ENCODE assay signal across 1 cellular context in the genomic region with DNA sequence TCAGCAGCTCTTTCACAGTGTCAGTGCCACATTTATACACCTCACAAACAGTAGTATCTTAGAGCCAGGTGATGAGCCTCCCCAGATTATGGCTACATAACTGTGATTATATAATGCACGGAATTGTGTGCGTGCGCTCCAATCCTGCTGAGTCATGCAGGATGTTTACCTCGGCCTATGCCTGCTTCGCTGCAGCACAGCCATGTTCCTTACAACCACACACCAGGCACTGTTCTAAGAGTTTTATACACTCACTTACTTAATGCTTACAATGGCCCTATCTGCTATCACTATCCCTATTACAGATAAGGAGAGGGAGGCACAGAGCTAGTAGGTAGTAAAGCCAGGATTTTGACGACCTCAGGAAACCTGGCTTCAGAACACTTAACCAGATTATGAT.
TF ChIP-seq lines count a peak whose summit lies in the region.

No MANE protein-coding gene starts in this region.

TF ChIP-seq in K562, 482 proteins besides CTCF, POLR2A, EP300 and RAD21 (continued from another document and continues in another):
- TF ChIP-seq, protein P1, sequence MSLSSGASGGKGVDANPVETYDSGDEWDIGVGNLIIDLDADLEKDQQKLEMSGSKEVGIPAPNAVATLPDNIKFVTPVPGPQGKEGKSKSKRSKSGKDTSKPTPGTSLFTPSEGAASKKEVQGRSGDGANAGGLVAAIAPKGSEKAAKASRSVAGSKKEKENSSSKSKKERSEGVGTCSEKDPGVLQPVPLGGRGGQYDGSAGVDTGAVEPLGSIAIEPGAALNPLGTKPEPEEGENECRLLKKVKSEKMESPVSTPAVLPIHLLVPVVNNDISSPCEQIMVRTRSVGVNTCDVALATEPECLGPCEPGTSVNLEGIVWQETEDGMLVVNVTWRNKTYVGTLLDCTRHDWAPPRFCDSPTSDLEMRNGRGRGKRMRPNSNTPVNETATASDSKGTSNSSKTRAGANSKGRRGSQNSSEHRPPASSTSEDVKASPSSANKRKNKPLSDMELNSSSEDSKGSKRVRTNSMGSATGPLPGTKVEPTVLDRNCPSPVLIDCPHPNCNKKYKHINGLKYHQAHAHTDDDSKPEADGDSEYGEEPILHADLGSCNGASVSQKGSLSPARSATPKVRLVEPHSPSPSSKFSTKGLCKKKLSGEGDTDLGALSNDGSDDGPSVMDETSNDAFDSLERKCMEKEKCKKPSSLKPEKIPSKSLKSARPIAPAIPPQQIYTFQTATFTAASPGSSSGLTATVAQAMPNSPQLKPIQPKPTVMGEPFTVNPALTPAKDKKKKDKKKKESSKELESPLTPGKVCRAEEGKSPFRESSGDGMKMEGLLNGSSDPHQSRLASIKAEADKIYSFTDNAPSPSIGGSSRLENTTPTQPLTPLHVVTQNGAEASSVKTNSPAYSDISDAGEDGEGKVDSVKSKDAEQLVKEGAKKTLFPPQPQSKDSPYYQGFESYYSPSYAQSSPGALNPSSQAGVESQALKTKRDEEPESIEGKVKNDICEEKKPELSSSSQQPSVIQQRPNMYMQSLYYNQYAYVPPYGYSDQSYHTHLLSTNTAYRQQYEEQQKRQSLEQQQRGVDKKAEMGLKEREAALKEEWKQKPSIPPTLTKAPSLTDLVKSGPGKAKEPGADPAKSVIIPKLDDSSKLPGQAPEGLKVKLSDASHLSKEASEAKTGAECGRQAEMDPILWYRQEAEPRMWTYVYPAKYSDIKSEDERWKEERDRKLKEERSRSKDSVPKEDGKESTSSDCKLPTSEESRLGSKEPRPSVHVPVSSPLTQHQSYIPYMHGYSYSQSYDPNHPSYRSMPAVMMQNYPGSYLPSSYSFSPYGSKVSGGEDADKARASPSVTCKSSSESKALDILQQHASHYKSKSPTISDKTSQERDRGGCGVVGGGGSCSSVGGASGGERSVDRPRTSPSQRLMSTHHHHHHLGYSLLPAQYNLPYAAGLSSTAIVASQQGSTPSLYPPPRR (CRISPR knock-in tag; IDR thresholded peaks at IDR 0.05; ENCODE audit: borderline replicate concordance): no peak
- TF ChIP-seq CSDE1 (IDR thresholded peaks at IDR 0.05) (no peak), TCF7L2 (IDR thresholded peaks at IDR 0.05; ENCODE audit: low read depth, low read length) (no peak), CHD1 (IDR thresholded peaks at IDR 0.05; ENCODE audit: low read length) (no peak), TOE1 (IDR thresholded peaks at IDR 0.05; ENCODE audit: borderline replicate concordance) (no peak), TOE1 (CRISPR knock-in tag; IDR thresholded peaks at IDR 0.05; ENCODE audit: borderline replicate concordance, low read depth) (no peak), ZFP1 (CRISPR knock-in tag; IDR thresholded peaks at IDR 0.05) (no peak), RFX5 (IDR thresholded peaks at IDR 0.05; ENCODE audit: low read depth, low read length) (no peak; the same call in 1 of the 2 replicates), IFI16 (CRISPR knock-in tag; IDR thresholded peaks at IDR 0.05) (no peak), RBM39 (optimal IDR thresholded peaks at IDR 0.05; ENCODE audit: low read depth, low read length) (no peak), ZNF239 (CRISPR knock-in tag; IDR thresholded peaks at IDR 0.05) (no peak), ZNF282 (CRISPR knock-in tag; IDR thresholded peaks at IDR 0.05) (no peak), RBBP5 (IDR thresholded peaks at IDR 0.05; ENCODE audit: borderline replicate concordance, insufficient read depth, low read length, poor library complexity, severe bottlenecking) (no peak), HDAC8 (tag; IDR thresholded peaks at IDR 0.05) (no peak), BMI1 (IDR thresholded peaks at IDR 0.05; ENCODE audit: low read length) (no peak), KDM2B (CRISPR knock-in tag; IDR thresholded peaks at IDR 0.05) (no peak), ZNF75A (CRISPR knock-in tag; IDR thresholded peaks at IDR 0.05) (no peak), STAT5B (CRISPR knock-in tag; IDR thresholded peaks at IDR 0.05) (no peak), ZC3H8 (IDR thresholded peaks at IDR 0.05) (no peak), ZNF311 (CRISPR knock-in tag; IDR thresholded peaks at IDR 0.05) (0 out of 2 replicates have a peak, but pooled peaks have one; percentile 43), JUN (IDR thresholded peaks at IDR 0.05; ENCODE audit: borderline replicate concordance, low read depth, low read length) (no peak), JUN (CRISPR knock-in tag; IDR thresholded peaks at IDR 0.05; ENCODE audit: borderline replicate concordance) (no peak), NBN (IDR thresholded peaks at IDR 0.05; ENCODE audit: low read depth) (no peak), ZNF778 (CRISPR knock-in tag; IDR thresholded peaks at IDR 0.05) (no peak), HNRNPK (IDR thresholded peaks at IDR 0.05; ENCODE audit: low read depth, low read length, poor library complexity, severe bottlenecking) (no peak), ZFPM2 (CRISPR knock-in tag; IDR thresholded peaks at IDR 0.05) (no peak), KLF16 (IDR thresholded peaks at IDR 0.05) (no peak), MEIS2 (IDR thresholded peaks at IDR 0.05; ENCODE audit: partially characterized antibody) (no peak), HMG20A (CRISPR knock-in tag; conservative IDR thresholded peaks at IDR 0.05) (no peak), ZKSCAN3 (CRISPR knock-in tag; IDR thresholded peaks at IDR 0.05) (no peak), CEBPG (CRISPR knock-in tag; IDR thresholded peaks at IDR 0.05) (no peak), CEBPG (tag; conservative IDR thresholded peaks at IDR 0.05 in 1 of 2, IDR thresholded peaks at IDR 0.05 in 1 of 2) (no peak), KAT7 (CRISPR knock-in tag; IDR thresholded peaks at IDR 0.05; ENCODE audit: borderline replicate concordance) (no peak), RNF2 (IDR thresholded peaks at IDR 0.05) (no peak), TGIF2 (CRISPR knock-in tag; IDR thresholded peaks at IDR 0.05) (no peak), MTA2 (IDR thresholded peaks at IDR 0.05; ENCODE audit: low read depth) (no peak), ZNF12 (CRISPR knock-in tag; IDR thresholded peaks at IDR 0.05) (no peak), SMAD3 (CRISPR knock-in tag; conservative IDR thresholded peaks at IDR 0.05) (no peak), TBP (optimal IDR thresholded peaks at IDR 0.05; ENCODE audit: low read depth, low read length) (no peak), ZNF76 (CRISPR knock-in tag; IDR thresholded peaks at IDR 0.05; ENCODE audit: borderline replicate concordance) (no peak), CREM (IDR thresholded peaks at IDR 0.05; ENCODE audit: low read depth) (0 out of 2 replicates have a peak, but pooled peaks have one; percentile 15), ZNF175 (CRISPR knock-in tag; IDR thresholded peaks at IDR 0.05; ENCODE audit: low read depth) (no peak), HIVEP1 (CRISPR knock-in tag; IDR thresholded peaks at IDR 0.05) (no peak), ZNF707 (CRISPR knock-in tag; conservative IDR thresholded peaks at IDR 0.05) (no peak), NCOA2 (IDR thresholded peaks at IDR 0.05; ENCODE audit: partially characterized antibody in 2 of 2) (no peak), ESRRB (CRISPR knock-in tag; IDR thresholded peaks at IDR 0.05; ENCODE audit: borderline replicate concordance) (no peak), GABPB1 (CRISPR knock-in tag; IDR thresholded peaks at IDR 0.05) (no peak)
- TF ChIP-seq, protein P2, sequence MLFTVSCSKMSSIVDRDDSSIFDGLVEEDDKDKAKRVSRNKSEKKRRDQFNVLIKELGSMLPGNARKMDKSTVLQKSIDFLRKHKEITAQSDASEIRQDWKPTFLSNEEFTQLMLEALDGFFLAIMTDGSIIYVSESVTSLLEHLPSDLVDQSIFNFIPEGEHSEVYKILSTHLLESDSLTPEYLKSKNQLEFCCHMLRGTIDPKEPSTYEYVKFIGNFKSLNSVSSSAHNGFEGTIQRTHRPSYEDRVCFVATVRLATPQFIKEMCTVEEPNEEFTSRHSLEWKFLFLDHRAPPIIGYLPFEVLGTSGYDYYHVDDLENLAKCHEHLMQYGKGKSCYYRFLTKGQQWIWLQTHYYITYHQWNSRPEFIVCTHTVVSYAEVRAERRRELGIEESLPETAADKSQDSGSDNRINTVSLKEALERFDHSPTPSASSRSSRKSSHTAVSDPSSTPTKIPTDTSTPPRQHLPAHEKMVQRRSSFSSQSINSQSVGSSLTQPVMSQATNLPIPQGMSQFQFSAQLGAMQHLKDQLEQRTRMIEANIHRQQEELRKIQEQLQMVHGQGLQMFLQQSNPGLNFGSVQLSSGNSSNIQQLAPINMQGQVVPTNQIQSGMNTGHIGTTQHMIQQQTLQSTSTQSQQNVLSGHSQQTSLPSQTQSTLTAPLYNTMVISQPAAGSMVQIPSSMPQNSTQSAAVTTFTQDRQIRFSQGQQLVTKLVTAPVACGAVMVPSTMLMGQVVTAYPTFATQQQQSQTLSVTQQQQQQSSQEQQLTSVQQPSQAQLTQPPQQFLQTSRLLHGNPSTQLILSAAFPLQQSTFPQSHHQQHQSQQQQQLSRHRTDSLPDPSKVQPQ (CRISPR knock-in tag; IDR thresholded peaks at IDR 0.05; ENCODE audit: borderline replicate concordance): no peak
- TF ChIP-seq, protein P3, sequence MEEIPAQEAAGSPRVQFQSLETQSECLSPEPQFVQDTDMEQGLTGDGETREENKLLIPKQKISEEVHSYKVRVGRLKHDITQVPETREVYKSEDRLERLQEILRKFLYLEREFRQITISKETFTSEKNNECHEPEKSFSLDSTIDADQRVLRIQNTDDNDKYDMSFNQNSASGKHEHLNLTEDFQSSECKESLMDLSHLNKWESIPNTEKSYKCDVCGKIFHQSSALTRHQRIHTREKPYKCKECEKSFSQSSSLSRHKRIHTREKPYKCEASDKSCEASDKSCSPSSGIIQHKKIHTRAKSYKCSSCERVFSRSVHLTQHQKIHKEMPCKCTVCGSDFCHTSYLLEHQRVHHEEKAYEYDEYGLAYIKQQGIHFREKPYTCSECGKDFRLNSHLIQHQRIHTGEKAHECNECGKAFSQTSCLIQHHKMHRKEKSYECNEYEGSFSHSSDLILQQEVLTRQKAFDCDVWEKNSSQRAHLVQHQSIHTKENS (CRISPR knock-in tag; IDR thresholded peaks at IDR 0.05): no peak
- TF ChIP-seq, protein P4, sequence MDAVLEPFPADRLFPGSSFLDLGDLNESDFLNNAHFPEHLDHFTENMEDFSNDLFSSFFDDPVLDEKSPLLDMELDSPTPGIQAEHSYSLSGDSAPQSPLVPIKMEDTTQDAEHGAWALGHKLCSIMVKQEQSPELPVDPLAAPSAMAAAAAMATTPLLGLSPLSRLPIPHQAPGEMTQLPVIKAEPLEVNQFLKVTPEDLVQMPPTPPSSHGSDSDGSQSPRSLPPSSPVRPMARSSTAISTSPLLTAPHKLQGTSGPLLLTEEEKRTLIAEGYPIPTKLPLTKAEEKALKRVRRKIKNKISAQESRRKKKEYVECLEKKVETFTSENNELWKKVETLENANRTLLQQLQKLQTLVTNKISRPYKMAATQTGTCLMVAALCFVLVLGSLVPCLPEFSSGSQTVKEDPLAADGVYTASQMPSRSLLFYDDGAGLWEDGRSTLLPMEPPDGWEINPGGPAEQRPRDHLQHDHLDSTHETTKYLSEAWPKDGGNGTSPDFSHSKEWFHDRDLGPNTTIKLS (IDR thresholded peaks at IDR 0.05; ENCODE audit: borderline replicate concordance, low read depth): no peak
- TF ChIP-seq, protein P5, sequence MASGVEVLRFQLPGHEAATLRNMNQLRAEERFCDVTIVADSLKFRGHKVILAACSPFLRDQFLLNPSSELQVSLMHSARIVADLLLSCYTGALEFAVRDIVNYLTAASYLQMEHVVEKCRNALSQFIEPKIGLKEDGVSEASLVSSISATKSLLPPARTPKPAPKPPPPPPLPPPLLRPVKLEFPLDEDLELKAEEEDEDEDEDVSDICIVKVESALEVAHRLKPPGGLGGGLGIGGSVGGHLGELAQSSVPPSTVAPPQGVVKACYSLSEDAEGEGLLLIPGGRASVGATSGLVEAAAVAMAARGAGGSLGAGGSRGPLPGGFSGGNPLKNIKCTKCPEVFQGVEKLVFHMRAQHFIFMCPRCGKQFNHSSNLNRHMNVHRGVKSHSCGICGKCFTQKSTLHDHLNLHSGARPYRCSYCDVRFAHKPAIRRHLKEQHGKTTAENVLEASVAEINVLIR (CRISPR knock-in tag; IDR thresholded peaks at IDR 0.05): peak; percentile 22; the same call in 1 of the 2 replicates
- TF ChIP-seq, protein P6, sequence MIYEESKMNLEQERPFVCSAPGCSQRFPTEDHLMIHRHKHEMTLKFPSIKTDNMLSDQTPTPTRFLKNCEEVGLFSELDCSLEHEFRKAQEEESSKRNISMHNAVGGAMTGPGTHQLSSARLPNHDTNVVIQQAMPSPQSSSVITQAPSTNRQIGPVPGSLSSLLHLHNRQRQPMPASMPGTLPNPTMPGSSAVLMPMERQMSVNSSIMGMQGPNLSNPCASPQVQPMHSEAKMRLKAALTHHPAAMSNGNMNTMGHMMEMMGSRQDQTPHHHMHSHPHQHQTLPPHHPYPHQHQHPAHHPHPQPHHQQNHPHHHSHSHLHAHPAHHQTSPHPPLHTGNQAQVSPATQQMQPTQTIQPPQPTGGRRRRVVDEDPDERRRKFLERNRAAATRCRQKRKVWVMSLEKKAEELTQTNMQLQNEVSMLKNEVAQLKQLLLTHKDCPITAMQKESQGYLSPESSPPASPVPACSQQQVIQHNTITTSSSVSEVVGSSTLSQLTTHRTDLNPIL (CRISPR knock-in tag; IDR thresholded peaks at IDR 0.05): no peak
- TF ChIP-seq, protein P7, sequence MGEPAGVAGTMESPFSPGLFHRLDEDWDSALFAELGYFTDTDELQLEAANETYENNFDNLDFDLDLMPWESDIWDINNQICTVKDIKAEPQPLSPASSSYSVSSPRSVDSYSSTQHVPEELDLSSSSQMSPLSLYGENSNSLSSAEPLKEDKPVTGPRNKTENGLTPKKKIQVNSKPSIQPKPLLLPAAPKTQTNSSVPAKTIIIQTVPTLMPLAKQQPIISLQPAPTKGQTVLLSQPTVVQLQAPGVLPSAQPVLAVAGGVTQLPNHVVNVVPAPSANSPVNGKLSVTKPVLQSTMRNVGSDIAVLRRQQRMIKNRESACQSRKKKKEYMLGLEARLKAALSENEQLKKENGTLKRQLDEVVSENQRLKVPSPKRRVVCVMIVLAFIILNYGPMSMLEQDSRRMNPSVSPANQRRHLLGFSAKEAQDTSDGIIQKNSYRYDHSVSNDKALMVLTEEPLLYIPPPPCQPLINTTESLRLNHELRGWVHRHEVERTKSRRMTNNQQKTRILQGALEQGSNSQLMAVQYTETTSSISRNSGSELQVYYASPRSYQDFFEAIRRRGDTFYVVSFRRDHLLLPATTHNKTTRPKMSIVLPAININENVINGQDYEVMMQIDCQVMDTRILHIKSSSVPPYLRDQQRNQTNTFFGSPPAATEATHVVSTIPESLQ (CRISPR knock-in tag; IDR thresholded peaks at IDR 0.05): no peak
